10 cellular contexts compared by ENCODE assay signal in the genomic region with DNA sequence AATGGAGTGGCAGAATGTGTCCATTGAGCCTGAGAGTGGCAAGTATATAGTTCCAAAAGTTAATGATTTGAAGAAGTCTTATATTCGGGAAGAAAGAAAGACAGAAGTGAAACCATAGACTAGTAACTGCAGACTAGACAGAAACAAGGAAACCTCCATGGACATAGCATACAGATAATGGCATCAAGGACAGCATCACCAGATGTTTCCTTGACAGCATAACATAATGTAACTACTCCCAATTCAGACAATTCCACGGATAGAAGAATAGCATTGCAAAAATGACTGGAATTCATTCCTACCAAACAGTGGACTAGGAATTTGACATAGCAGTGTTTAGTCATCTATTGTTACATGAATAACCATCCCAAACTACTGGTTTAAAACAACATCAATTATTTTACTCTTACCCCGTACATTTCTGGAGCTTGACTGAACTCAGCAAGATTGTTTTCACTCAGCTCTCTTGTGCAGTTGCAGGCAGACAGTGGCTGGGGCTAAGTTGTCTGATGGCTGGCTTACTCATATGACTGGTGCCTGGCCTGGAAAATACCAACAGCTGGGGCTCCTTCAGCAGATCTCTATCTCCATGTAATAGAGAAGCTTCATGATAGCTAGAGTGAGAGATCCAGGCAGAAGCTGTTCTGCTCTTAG.
DNase-seq lines count a peak whose midpoint lies in the region; ATAC-seq and TF ChIP-seq lines count a peak whose summit lies in the region.
"Had no signal": no experiment of that assay in that cellular context is flagged by ENCODE, and none has a peak within 500 bp of the region (broad histone marks: within the 10 kb centered on the region; RNA-seq: fewer than 3 reads in every experiment).

No MANE protein-coding gene starts in this region.

- H3K9me3 ChIP-seq in right atrium auricular region = no peaks in the 10 kb centered on the region

- peaks cover 9% of the 10 kb centered on the region for H3K9me3 Mint-ChIP-seq in dendritic cell treated with granulocyte-macrophage colony-stimulating factor and Interleukin-4, amounts not matched to agents 40 ng/mL and 50 ng/mL, for 4 days

- peak overlapping the region; percentile 46 for H3K27ac Mint-ChIP-seq in dendritic cell treated with granulocyte-macrophage colony-stimulating factor and Interleukin-4, amounts not matched to agents 40 ng/mL and 50 ng/mL, for 4 days

- H3K27me3 Mint-ChIP-seq in dendritic cell treated with granulocyte-macrophage colony-stimulating factor and Interleukin-4, amounts not matched to agents 40 ng/mL and 50 ng/mL, for 4 days = no peaks in the 10 kb centered on the region

- no peaks in the 10 kb centered on the region for H3K36me3 ChIP-seq in right atrium auricular region

- no peak for DNase-seq in Right ventricle myocardium superior
- DNase-seq in right atrium auricular region (ENCODE audit: low spot score) = no peak
- DNase-seq in stromal cell of bone marrow (ENCODE audit: low read depth) = peak; percentile 84
- no peak for DNase-seq in AML-193 (lab: John Stamatoyannopoulos, UW)
- DNase-seq in caudate nucleus (lab: John Stamatoyannopoulos, UW) = no peak
- DNase-seq: MM.1S had no signal

- ATAC-seq in Right ventricle myocardium superior (ENCODE audit: poor library complexity) (peak; percentile 38), HG03378 (IDR thresholded peaks at IDR 0.05; ENCODE audit: unreplicated experiment) (peak; percentile 87), HG03439 (IDR thresholded peaks at IDR 0.05; ENCODE audit: unreplicated experiment) (no peak)

- intact Hi-C loops in Right ventricle myocardium superior (cut with DNase I) = no loop called here
- intact Hi-C loops in dendritic cell treated with granulocyte-macrophage colony-stimulating factor and Interleukin-4, amounts not matched to agents 40 ng/mL and 50 ng/mL, for 4 days (cut with micrococcal nuclease) = no loop called here

- H3K4me1 Mint-ChIP-seq in dendritic cell treated with granulocyte-macrophage colony-stimulating factor and Interleukin-4, amounts not matched to agents 40 ng/mL and 50 ng/mL, for 4 days (ENCODE audit: low read depth) = peaks cover 22% of the 10 kb centered on the region

- H3K4me3 Mint-ChIP-seq in dendritic cell treated with granulocyte-macrophage colony-stimulating factor and Interleukin-4, amounts not matched to agents 40 ng/mL and 50 ng/mL, for 4 days = no peak overlapping the region

- no peaks in the 10 kb centered on the region for H3K36me3 Mint-ChIP-seq in dendritic cell treated with granulocyte-macrophage colony-stimulating factor and Interleukin-4, amounts not matched to agents 40 ng/mL and 50 ng/mL, for 4 days (ENCODE audit: low read depth)

- H3K4me1 ChIP-seq in right atrium auricular region = no peaks in the 10 kb centered on the region

- H3K27ac ChIP-seq in right atrium auricular region (no peak overlapping the region), caudate nucleus (ENCODE audit: low read depth, low read length) (no peak overlapping the region)

- no peak for TF ChIP-seq CTCF in right atrium auricular region (IDR thresholded peaks at IDR 0.05)

- H3K4me3 ChIP-seq in right atrium auricular region = no peak overlapping the region
- H3K4me3 ChIP-seq: lung had no signal

- no peaks in the 10 kb centered on the region for H3K27me3 ChIP-seq in right atrium auricular region
